Comparison of ENCODE assay signal across 8 cellular contexts in genomic region chr1:9539165-9539828, GRCh38. TPM values are rescaled to one million over a fixed set of nuclear protein-coding genes. Genes with fewer than 3 reads are reported as not detected.
DNase-seq lines count a peak whose midpoint lies in the region; ATAC-seq lines count a peak whose summit lies in the region.

SLC25A33 (plus strand) TSS chr1:9539465; CDS start chr1:9539692, 227 bp downstream.

- intact Hi-C loops in activated CD4-positive, alpha-beta T cell treated with anti-CD3 and anti-CD28 coated beads, Interleukin-2, amount 10 ng/mL, durations not matched to agents 24 days and 14 days (cut with micrococcal nuclease), result loop anchor here (1.0 kb wide), 1 partner anchor 371 kb away; the partner anchor contains the start of gene CTNNBIP1

- H4K20me1 ChIP-seq in BLaER1, result peaks cover 48% of the 10 kb centered on the region

- ATAC-seq in GM19324 (IDR thresholded peaks at IDR 0.05; ENCODE audit: low FRiP score, unreplicated experiment), result peak; percentile 95
- peak; percentile 92 for ATAC-seq in HG03460 (IDR thresholded peaks at IDR 0.05; ENCODE audit: unreplicated experiment)

- DNase-seq in NCI-H524 treated with DMSO at 0.1 percent for 48 hours (lab: John Stamatoyannopoulos, UW), result peak; percentile 79
- peak; percentile 100 for DNase-seq in activated CD4-positive, alpha-beta T cell treated with anti-CD3 and anti-CD28 coated beads, Interleukin-2, amount 10 ng/mL, durations not matched to agents 24 days and 14 days
- DNase-seq in cortex of kidney (lab: John Stamatoyannopoulos, UW), result peak; percentile 63
- peak; percentile 99 for DNase-seq in left kidney (ENCODE audit: low read depth, low spot score)
- DNase-seq in stimulated activated CD4-positive, alpha-beta T cell treated with anti-CD3 and anti-CD28 coated beads, Interleukin-1b, Interleukin-23, amount 100 ng/mL, for 48 hours, result peak; percentile 98

- peak within 1 kb of the TSS; percentile 95 for H3K4me3 Mint-ChIP-seq in activated CD4-positive, alpha-beta T cell treated with anti-CD3 and anti-CD28 coated beads, Interleukin-2, amount 10 ng/mL, durations not matched to agents 24 days and 14 days

- H3K4me1 ChIP-seq in BLaER1, result peaks cover 44% of the 10 kb centered on the region

- peak within 1 kb of the TSS; percentile 95 for H3K4me2 ChIP-seq in BLaER1

- H3K27me3 Mint-ChIP-seq in activated CD4-positive, alpha-beta T cell treated with anti-CD3 and anti-CD28 coated beads, Interleukin-2, amount 10 ng/mL, durations not matched to agents 24 days and 14 days, result no peaks in the 10 kb centered on the region

- H3K36me3 Mint-ChIP-seq in activated CD4-positive, alpha-beta T cell treated with anti-CD3 and anti-CD28 coated beads, Interleukin-2, amount 10 ng/mL, durations not matched to agents 24 days and 14 days (ENCODE audit: low read depth), result peaks cover 19% of the 10 kb centered on the region

- peak within 1 kb of the TSS; percentile 94 for H3K4me3 ChIP-seq in BLaER1

- H3K9me3 ChIP-seq in BLaER1, result no peaks in the 10 kb centered on the region

- no peaks in the 10 kb centered on the region for H3K9me3 Mint-ChIP-seq in activated CD4-positive, alpha-beta T cell treated with anti-CD3 and anti-CD28 coated beads, Interleukin-2, amount 10 ng/mL, durations not matched to agents 24 days and 14 days

- H3K36me3 ChIP-seq in BLaER1, result no peaks in the 10 kb centered on the region; the same call in 1 of the 2 replicates

- peak within 1 kb of the TSS; percentile 87 for H3K27ac Mint-ChIP-seq in activated CD4-positive, alpha-beta T cell treated with anti-CD3 and anti-CD28 coated beads, Interleukin-2, amount 10 ng/mL, durations not matched to agents 24 days and 14 days

- peaks cover 30% of the 10 kb centered on the region for H3K4me1 Mint-ChIP-seq in activated CD4-positive, alpha-beta T cell treated with anti-CD3 and anti-CD28 coated beads, Interleukin-2, amount 10 ng/mL, durations not matched to agents 24 days and 14 days

- H3K27me3 ChIP-seq in BLaER1, result no peaks in the 10 kb centered on the region

- peak within 1 kb of the TSS; percentile 90 for H3K9ac ChIP-seq in BLaER1

- H3K27ac ChIP-seq in BLaER1, result peak within 1 kb of the TSS; percentile 93

RNA-seq across cellular contexts. Expression of gene SLC25A33, which starts in this region (rescaled TPM):
- 11.4 and 12.4 TPM in 2 replicates for total RNA-seq in activated CD4-positive, alpha-beta T cell treated with anti-CD3 and anti-CD28 coated beads, Interleukin-2, amount 10 ng/mL, durations not matched to agents 24 days and 14 days

Comparison
In these comparisons a context has a peak if more than half of its experiments do, and no peak if none do; other contexts are left out.
1. Peak in every context shown above with its lines: DNase-seq, ATAC-seq, H3K4me3 ChIP-seq and H3K27ac ChIP-seq.